8 cellular contexts compared by ENCODE assay signal in genomic region chr16:11681977-11682654, GRCh38. TPM values are rescaled to one million over a fixed set of nuclear protein-coding genes. Genes with fewer than 3 reads are reported as not detected.
DNase-seq lines count a peak whose midpoint lies in the region; ATAC-seq and TF ChIP-seq lines count a peak whose summit lies in the region.

No MANE protein-coding gene starts in this region.

- no peak overlapping the region for H3K4me3 ChIP-seq in CD4-positive, alpha-beta memory T cell (ENCODE audit: low read length in 2 of 2)
- no peak overlapping the region for H3K4me3 ChIP-seq in gastroesophageal sphincter
- no peak overlapping the region for H3K4me3 ChIP-seq in tibial nerve

- H3K27ac Mint-ChIP-seq in CD4-positive, alpha-beta memory T cell, result peak overlapping the region; percentile 1 to 93 (median 82)

- no peaks in the 10 kb centered on the region for H3K27me3 Mint-ChIP-seq in CD4-positive, alpha-beta memory T cell

- TF ChIP-seq EP300 in gastroesophageal sphincter (IDR thresholded peaks at IDR 0.05) (no peak), tibial nerve (IDR thresholded peaks at IDR 0.05) (no peak)

- no peak for DNase-seq in CD4-positive, alpha-beta memory T cell
- DNase-seq in NCI-H524 treated with DMSO at 0.1 percent for 48 hours (lab: John Stamatoyannopoulos, UW) (peak; percentile 60), tibial nerve (ENCODE audit: low spot score in 2 of 2) (no peak), cortex of kidney (lab: John Stamatoyannopoulos, UW) (no peak)
- no peak for DNase-seq in activated CD4-positive, alpha-beta T cell treated with anti-CD3 and anti-CD28 coated beads for 4 hours

- no peaks in the 10 kb centered on the region for H3K9me3 ChIP-seq in CD4-positive, alpha-beta memory T cell (ENCODE audit: control insufficient read depth in 1 of 2, low read length in 2 of 2)
- H3K9me3 ChIP-seq in gastroesophageal sphincter (no peaks in the 10 kb centered on the region), tibial nerve (no peaks in the 10 kb centered on the region)

- H3K4me1 Mint-ChIP-seq in CD4-positive, alpha-beta memory T cell, result peaks cover 20 to 70% (median 43%) of the 10 kb centered on the region in 4 donors

- no peaks in the 10 kb centered on the region for H3K27me3 ChIP-seq in CD4-positive, alpha-beta memory T cell (ENCODE audit: insufficient read depth, low read length)
- H3K27me3 ChIP-seq in gastroesophageal sphincter (no peaks in the 10 kb centered on the region), tibial nerve (no peaks in the 10 kb centered on the region)

- TF ChIP-seq CTCF in gastroesophageal sphincter (IDR thresholded peaks at IDR 0.05) (no peak), tibial nerve (IDR thresholded peaks at IDR 0.05) (no peak)

- TF ChIP-seq POLR2A in gastroesophageal sphincter (IDR thresholded peaks at IDR 0.05) (no peak), tibial nerve (IDR thresholded peaks at IDR 0.05) (no peak)

- H3K36me3 ChIP-seq in CD4-positive, alpha-beta memory T cell (ENCODE audit: insufficient read depth, low read length), result peaks cover 65% of the 10 kb centered on the region
- peaks cover 0 to 78% of the 10 kb centered on the region in 2 donors for H3K36me3 ChIP-seq in gastroesophageal sphincter
- peaks cover 0 to 55% (median 13%) of the 10 kb centered on the region in 3 donors for H3K36me3 ChIP-seq in tibial nerve

- peak overlapping the region in 7 of 8 donors; percentile 6 to 80 (median 61) for H3K4me3 Mint-ChIP-seq in CD4-positive, alpha-beta memory T cell

- H3K9me3 Mint-ChIP-seq in CD4-positive, alpha-beta memory T cell, result no peaks in the 10 kb centered on the region

- no peak overlapping the region for H3K27ac ChIP-seq in CD4-positive, alpha-beta memory T cell (ENCODE audit: low read depth, low read length)
- H3K27ac ChIP-seq in gastroesophageal sphincter (peak overlapping the region in 3 of 4 donors; percentile 55 to 60 (median 59)), tibial nerve (peak overlapping the region in 1 of 4 donors; percentile 4)

- CTCF ChIA-PET in CD4-positive, alpha-beta memory T cell (lab: Charles Lee; ENCODE audit: partially characterized antibody), result interaction anchor here (1.1 kb wide), 1 partner anchor 277 kb away, joined by 3 read pairs; no protein-coding TSS in a partner anchor

- peaks cover 40 to 90% of the 10 kb centered on the region in 2 donors for H3K36me3 Mint-ChIP-seq in CD4-positive, alpha-beta memory T cell

- peaks cover 39% of the 10 kb centered on the region for H3K4me1 ChIP-seq in CD4-positive, alpha-beta memory T cell (ENCODE audit: insufficient read depth, low read length)
- H3K4me1 ChIP-seq in gastroesophageal sphincter (peaks cover 0 to 81% (median 23%) of the 10 kb centered on the region in 3 donors), tibial nerve (peaks cover 0 to 70% (median 39%) of the 10 kb centered on the region in 4 donors)

- 75 to 78% methylated on average over 9 to 12 of the region's 12 CpGs for WGBS in gastroesophageal sphincter (ENCODE audit: low coverage in 1 of 2), 2 donors
- 72 to 81% methylated on average over 12 of the region's 12 CpGs for WGBS in tibial nerve, 2 donors

- ATAC-seq in GM21390 (IDR thresholded peaks at IDR 0.05; ENCODE audit: unreplicated experiment) (peak; percentile 43), gastroesophageal sphincter (peak; percentile 2), HG02588 (IDR thresholded peaks at IDR 0.05; ENCODE audit: unreplicated experiment) (no peak)

- POLR2A ChIA-PET in CD4-positive, alpha-beta memory T cell (lab: Charles Lee; ENCODE audit: partially characterized antibody), result interaction anchor here (2.2 kb wide), 1 partner anchor 10 kb away, joined by 5 read pairs; no protein-coding TSS in a partner anchor

- intact Hi-C loops in CD4-positive, alpha-beta memory T cell (cut with micrococcal nuclease), result no loop called here

RNA-seq across cellular contexts. Expression of gene SNN, which starts 13.9 kb away (rescaled TPM):
- total RNA-seq in CD4-positive, alpha-beta memory T cell, result 10 to 100 TPM; 19.2 to 20.4 TPM
- polyA plus RNA-seq in CD4-positive, alpha-beta memory T cell, result 10 to 100 TPM; 16.1 to 16.7 TPM
- 10 to 100 TPM; 34.6 to 40.3 (median 39.7) TPM for total RNA-seq in gastroesophageal sphincter
- total RNA-seq in tibial nerve, result 10 to 100 TPM; 24.3 to 30.6 (median 27.0) TPM
